ENCODE assay signal across 1 cellular context in the genomic region with DNA sequence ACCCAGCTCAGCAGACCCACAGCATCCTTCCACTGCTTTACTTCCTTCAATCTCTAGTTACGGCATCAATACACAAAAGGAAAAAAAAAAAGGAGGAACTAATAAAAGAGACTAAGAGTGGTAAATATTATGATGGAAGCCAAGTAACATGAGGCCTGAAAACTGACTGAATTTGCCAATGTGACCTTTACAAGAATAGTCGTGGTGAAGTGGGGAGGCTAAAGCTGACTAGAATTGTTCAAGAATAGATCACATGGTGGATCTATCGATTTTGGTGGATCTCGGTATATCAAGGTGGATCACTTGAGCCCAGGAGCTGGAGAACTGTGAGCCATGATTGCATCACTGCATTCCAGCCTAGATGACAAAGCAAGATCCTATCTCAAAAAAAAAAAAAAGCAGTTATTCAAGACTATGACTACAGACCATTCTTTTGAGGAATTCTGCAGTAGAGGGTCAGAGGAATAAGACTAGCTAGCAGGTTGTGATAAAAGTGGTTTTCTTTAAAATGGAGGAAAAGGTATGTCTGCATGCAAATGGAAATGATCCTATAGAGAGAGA.
A peak's percentile ranks its signal among the peaks of the same experiment; 100 is the strongest.
TF ChIP-seq lines count a peak whose summit lies in the region.

No MANE protein-coding gene starts in this region.

TF ChIP-seq in IMR-90, 13 proteins besides CTCF, POLR2A, EP300 and RAD21 (continued from another document):
- TF ChIP-seq, protein P1, sequence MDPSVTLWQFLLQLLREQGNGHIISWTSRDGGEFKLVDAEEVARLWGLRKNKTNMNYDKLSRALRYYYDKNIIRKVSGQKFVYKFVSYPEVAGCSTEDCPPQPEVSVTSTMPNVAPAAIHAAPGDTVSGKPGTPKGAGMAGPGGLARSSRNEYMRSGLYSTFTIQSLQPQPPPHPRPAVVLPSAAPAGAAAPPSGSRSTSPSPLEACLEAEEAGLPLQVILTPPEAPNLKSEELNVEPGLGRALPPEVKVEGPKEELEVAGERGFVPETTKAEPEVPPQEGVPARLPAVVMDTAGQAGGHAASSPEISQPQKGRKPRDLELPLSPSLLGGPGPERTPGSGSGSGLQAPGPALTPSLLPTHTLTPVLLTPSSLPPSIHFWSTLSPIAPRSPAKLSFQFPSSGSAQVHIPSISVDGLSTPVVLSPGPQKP (IDR thresholded peaks at IDR 0.05; ENCODE audit: borderline replicate concordance, low read depth, low read length): no peak
- TF ChIP-seq CEBPB (IDR thresholded peaks at IDR 0.05; ENCODE audit: low read depth, low read length): peak; percentile 96
- TF ChIP-seq RFX5 (IDR thresholded peaks at IDR 0.05; ENCODE audit: low read depth, low read length): no peak
- no peak for TF ChIP-seq MAFK (IDR thresholded peaks at IDR 0.05; ENCODE audit: low read depth, low read length)
- TF ChIP-seq FOS (IDR thresholded peaks at IDR 0.05; ENCODE audit: low read depth, low read length): no peak
- TF ChIP-seq, protein P2, sequence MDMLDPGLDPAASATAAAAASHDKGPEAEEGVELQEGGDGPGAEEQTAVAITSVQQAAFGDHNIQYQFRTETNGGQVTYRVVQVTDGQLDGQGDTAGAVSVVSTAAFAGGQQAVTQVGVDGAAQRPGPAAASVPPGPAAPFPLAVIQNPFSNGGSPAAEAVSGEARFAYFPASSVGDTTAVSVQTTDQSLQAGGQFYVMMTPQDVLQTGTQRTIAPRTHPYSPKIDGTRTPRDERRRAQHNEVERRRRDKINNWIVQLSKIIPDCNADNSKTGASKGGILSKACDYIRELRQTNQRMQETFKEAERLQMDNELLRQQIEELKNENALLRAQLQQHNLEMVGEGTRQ (IDR thresholded peaks at IDR 0.05; ENCODE audit: low read depth, low read length): no peak
- no peak for TF ChIP-seq MAZ (IDR thresholded peaks at IDR 0.05; ENCODE audit: borderline replicate concordance, low read depth, low read length)
- no peak for TF ChIP-seq CHD1 (IDR thresholded peaks at IDR 0.05; ENCODE audit: low read depth, low read length)
